Comparison of ENCODE assay signal across 25 cellular contexts in genomic region chr5:5021436-5021835, GRCh38.
"Had no signal": no experiment of that assay in that cellular context is flagged by ENCODE, and none has a peak within 500 bp of the region (broad histone marks: within the 10 kb centered on the region; RNA-seq: fewer than 3 reads in every experiment).

No MANE protein-coding gene starts in this region.

- DNase-seq: colonic mucosa; cortex of kidney; effector CD8-positive, alpha-beta T cell; effector memory CD8-positive, alpha-beta T cell; endodermal cell; erythroblast; esophagus squamous epithelium; foreskin fibroblast; foreskin melanocyte; gastrocnemius medialis; glutamatergic neuron; head of caudate nucleus; heart right ventricle; hippocampal formation; left cardiac atrium; left lung; left ventricle myocardium superior; lower lobe of right lung; mesenchymal stem cell; mucosa of descending colon; naive B cell had no signal

- FAIRE-seq: endometrium, islet of Langerhans, keratinocyte had no signal

- ATAC-seq: effector memory CD8-positive, alpha-beta T cell; esophagus mucosa; gastrocnemius medialis; heart right ventricle; left cardiac atrium; left lung; left ventricle myocardium superior; lower lobe of right lung; mucosa of descending colon had no signal
